In the genomic region with DNA sequence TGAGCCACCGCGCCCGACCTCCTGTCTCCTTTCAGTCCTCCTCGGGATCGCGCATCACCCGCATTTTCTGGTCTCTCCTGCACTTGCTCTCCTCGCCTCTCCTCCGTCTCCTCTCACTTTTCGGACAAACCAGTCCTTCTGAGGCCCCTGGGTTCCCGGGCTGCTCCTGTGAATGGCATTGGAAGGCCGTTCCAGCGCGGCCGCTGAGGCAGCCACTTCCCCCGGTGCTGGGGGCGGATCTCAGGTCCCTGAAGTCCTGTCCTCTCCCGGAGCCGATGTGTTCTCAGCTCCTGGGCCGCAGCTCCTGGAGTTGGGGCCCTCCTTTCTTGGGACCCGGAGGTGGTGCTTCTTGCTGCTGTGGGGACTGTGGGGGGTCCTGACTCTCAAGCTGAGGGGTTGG, we compare ENCODE assay signal across 1 cellular context.
TF ChIP-seq lines count a peak whose summit lies in the region.

No MANE protein-coding gene starts in this region.

TF ChIP-seq in HEK293, 187 proteins besides CTCF, POLR2A, EP300 and RAD21 (continued from another document):
- TF ChIP-seq ZNF514 (tag by site-specific recombination; IDR thresholded peaks at IDR 0.05) (no peak), ZNF341 (tag by site-specific recombination; IDR thresholded peaks at IDR 0.05; ENCODE audit: low read depth) (no peak), ZNF354C (tag by site-specific recombination; IDR thresholded peaks at IDR 0.05; ENCODE audit: borderline replicate concordance, low read depth) (no peak)
